ENCODE assay signal across 10 cellular contexts in genomic region chr10:21702633-21703111, GRCh38.
DNase-seq lines count a peak whose midpoint lies in the region; ATAC-seq, FAIRE-seq and TF ChIP-seq lines count a peak whose summit lies in the region.
"Had no signal": no experiment of that assay in that cellular context is flagged by ENCODE, and none has a peak within 500 bp of the region (broad histone marks: within the 10 kb centered on the region; RNA-seq: fewer than 3 reads in every experiment).

No MANE protein-coding gene starts in this region.

- no peak for DNase-seq in GM12891 (ENCODE audit: insufficient read length, low spot score)
- DNase-seq in activated naive CD8-positive, alpha-beta T cell treated with anti-CD3 and anti-CD28 coated beads, Interleukin-2, amount 10 ng/mL, durations not matched to agents 7 days and 5 days, result no peak
- DNase-seq in NCI-H2227 treated with DMSO at 0.1 percent for 48 hours (lab: John Stamatoyannopoulos, UW), result no peak
- DNase-seq in NCI-H82 (lab: John Stamatoyannopoulos, UW), result no peak
- DNase-seq in dermis blood vessel endothelial cell, result no peak
- DNase-seq in NCI-H69 (lab: John Stamatoyannopoulos, UW), result no peak
- DNase-seq: activated CD8-positive, alpha-beta memory T cell treated with anti-CD3 and anti-CD28 coated beads, Interleukin-2, amount 50 U/mL, for 4 hours; erythroblast had no signal

- no peaks in the 10 kb centered on the region for H3K27me3 Mint-ChIP-seq in activated naive CD8-positive, alpha-beta T cell treated with anti-CD3 and anti-CD28 coated beads, Interleukin-2, amount 10 ng/mL, durations not matched to agents 7 days and 5 days

- H3K9me3 Mint-ChIP-seq in activated naive CD8-positive, alpha-beta T cell treated with anti-CD3 and anti-CD28 coated beads, Interleukin-2, amount 10 ng/mL, durations not matched to agents 7 days and 5 days, result peaks cover 19% of the 10 kb centered on the region

- H3K27ac Mint-ChIP-seq in activated naive CD8-positive, alpha-beta T cell treated with anti-CD3 and anti-CD28 coated beads, Interleukin-2, amount 10 ng/mL, durations not matched to agents 7 days and 5 days, result peak overlapping the region; percentile 72

- ATAC-seq in GM21360 (IDR thresholded peaks at IDR 0.05; ENCODE audit: unreplicated experiment) (peak; percentile 64), HG03378 (IDR thresholded peaks at IDR 0.05; ENCODE audit: unreplicated experiment) (peak; percentile 71)
- ATAC-seq in activated naive CD8-positive, alpha-beta T cell treated with anti-CD3 and anti-CD28 coated beads, Interleukin-2, amount 10 ng/mL, durations not matched to agents 7 days and 5 days (ENCODE audit: low read depth), result peak; percentile 68

- POLR2A ChIA-PET in activated naive CD8-positive, alpha-beta T cell treated with anti-CD3 and anti-CD28 coated beads, Interleukin-2, amount 10 ng/mL, durations not matched to agents 7 days and 5 days (lab: Charles Lee), result no interaction called here

- peaks cover 50% of the 10 kb centered on the region for H3K36me3 Mint-ChIP-seq in activated naive CD8-positive, alpha-beta T cell treated with anti-CD3 and anti-CD28 coated beads, Interleukin-2, amount 10 ng/mL, durations not matched to agents 7 days and 5 days

- no peak for TF ChIP-seq POLR2A in GM12891 (IDR thresholded peaks at IDR 0.05; ENCODE audit: low read depth, low read length)

- peak; percentile 47 for FAIRE-seq in GM12891 (lab: Jason Lieb, UNC)

- H3K4me1 Mint-ChIP-seq in activated naive CD8-positive, alpha-beta T cell treated with anti-CD3 and anti-CD28 coated beads, Interleukin-2, amount 10 ng/mL, durations not matched to agents 7 days and 5 days, result peaks cover 14% of the 10 kb centered on the region

- peak overlapping the region; percentile 49 for H3K4me3 Mint-ChIP-seq in activated naive CD8-positive, alpha-beta T cell treated with anti-CD3 and anti-CD28 coated beads, Interleukin-2, amount 10 ng/mL, durations not matched to agents 7 days and 5 days

TF ChIP-seq in GM12891, 5 proteins besides CTCF, POLR2A, EP300 and RAD21:
- TF ChIP-seq TAF1 (IDR thresholded peaks at IDR 0.05; ENCODE audit: low read depth, low read length), result no peak
